In the genomic region with DNA sequence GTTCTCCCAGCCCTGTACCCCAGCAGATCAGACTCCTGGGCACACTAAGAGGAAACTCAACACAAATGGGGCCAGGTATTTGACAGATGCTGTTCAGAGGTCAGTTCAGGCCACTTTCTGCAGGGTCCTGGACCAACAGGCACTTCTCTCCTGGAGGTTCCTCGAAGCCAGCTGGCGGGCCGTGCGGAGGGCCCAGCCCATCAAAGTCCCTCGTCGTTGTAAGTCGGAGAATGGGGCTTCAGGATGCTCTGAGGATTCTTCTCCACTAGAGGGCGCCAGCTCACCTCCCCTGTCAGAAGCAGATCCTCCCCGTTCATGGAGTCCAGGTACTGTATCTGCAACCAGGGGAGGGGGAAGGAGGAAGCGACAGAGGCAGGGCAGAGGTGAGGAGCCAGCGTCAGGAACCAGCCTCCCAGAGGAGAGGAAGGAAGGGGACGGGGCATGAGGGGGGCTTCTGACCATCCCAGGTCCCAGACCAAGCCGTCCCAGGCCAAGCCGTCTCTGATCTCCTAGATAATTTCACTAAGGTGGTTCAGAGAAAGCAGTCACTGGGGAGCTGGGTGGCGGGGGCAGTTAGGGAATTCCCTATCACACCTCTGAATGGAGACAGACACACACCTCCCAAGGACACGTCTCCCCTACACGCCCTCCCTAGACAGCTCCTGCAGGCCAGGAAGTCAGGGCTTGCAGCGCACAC, we compare ENCODE assay signal across 1 cellular context.
TF ChIP-seq lines count a peak whose summit lies in the region.

No MANE protein-coding gene starts in this region.

TF ChIP-seq in HepG2, 621 proteins besides CTCF, POLR2A, EP300 and RAD21 (continued from another document and continues in another):
- TF ChIP-seq, protein P1, sequence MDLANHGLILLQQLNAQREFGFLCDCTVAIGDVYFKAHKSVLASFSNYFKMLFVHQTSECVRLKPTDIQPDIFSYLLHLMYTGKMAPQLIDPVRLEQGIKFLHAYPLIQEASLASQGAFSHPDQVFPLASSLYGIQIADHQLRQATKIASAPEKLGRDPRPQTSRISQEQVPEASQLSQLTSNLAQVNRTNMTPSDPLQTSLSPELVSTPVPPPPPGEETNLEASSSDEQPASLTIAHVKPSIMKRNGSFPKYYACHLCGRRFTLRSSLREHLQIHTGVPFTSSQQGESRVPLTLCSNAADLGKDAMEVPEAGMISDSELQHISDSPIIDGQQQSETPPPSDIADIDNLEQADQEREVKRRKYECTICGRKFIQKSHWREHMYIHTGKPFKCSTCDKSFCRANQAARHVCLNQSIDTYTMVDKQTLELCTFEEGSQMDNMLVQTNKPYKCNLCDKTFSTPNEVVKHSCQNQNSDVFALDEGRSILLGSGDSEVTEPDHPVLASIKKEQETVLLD (CRISPR knock-in tag; IDR thresholded peaks at IDR 0.05; ENCODE audit: low read depth) = no peak; the same call in 1 of the 2 replicates
- TF ChIP-seq, protein P2, sequence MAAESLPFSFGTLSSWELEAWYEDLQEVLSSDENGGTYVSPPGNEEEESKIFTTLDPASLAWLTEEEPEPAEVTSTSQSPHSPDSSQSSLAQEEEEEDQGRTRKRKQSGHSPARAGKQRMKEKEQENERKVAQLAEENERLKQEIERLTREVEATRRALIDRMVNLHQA (CRISPR knock-in tag; IDR thresholded peaks at IDR 0.05) = no peak
- peak; percentile 34; the same call in 1 of the 2 replicates for TF ChIP-seq ZNF3 (CRISPR knock-in tag; IDR thresholded peaks at IDR 0.05)
- TF ChIP-seq WIZ (CRISPR knock-in tag; IDR thresholded peaks at IDR 0.05) = no peak
- TF ChIP-seq, protein P3, sequence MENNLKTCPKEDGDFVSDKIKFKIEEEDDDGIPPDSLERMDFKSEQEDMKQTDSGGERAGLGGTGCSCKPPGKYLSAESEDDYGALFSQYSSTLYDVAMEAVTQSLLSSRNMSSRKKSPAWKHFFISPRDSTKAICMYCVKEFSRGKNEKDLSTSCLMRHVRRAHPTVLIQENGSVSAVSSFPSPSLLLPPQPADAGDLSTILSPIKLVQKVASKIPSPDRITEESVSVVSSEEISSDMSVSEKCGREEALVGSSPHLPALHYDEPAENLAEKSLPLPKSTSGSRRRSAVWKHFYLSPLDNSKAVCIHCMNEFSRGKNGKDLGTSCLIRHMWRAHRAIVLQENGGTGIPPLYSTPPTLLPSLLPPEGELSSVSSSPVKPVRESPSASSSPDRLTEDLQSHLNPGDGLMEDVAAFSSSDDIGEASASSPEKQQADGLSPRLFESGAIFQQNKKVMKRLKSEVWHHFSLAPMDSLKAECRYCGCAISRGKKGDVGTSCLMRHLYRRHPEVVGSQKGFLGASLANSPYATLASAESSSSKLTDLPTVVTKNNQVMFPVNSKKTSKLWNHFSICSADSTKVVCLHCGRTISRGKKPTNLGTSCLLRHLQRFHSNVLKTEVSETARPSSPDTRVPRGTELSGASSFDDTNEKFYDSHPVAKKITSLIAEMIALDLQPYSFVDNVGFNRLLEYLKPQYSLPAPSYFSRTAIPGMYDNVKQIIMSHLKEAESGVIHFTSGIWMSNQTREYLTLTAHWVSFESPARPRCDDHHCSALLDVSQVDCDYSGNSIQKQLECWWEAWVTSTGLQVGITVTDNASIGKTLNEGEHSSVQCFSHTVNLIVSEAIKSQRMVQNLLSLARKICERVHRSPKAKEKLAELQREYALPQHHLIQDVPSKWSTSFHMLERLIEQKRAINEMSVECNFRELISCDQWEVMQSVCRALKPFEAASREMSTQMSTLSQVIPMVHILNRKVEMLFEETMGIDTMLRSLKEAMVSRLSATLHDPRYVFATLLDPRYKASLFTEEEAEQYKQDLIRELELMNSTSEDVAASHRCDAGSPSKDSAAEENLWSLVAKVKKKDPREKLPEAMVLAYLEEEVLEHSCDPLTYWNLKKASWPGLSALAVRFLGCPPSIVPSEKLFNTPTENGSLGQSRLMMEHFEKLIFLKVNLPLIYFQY (CRISPR knock-in tag; IDR thresholded peaks at IDR 0.05; ENCODE audit: borderline replicate concordance) = peak; percentile 42; the same call in 1 of the 2 replicates
- TF ChIP-seq ZNF382 (CRISPR knock-in tag; IDR thresholded peaks at IDR 0.05; ENCODE audit: borderline replicate concordance) = no peak
- no peak for TF ChIP-seq PHF21A (CRISPR knock-in tag; IDR thresholded peaks at IDR 0.05)
- peak; percentile 76; the same call in 1 of the 2 replicates for TF ChIP-seq KMT2A (CRISPR knock-in tag; IDR thresholded peaks at IDR 0.05)
- no peak for TF ChIP-seq ESRRA (CRISPR knock-in tag; IDR thresholded peaks at IDR 0.05; ENCODE audit: low read depth)
- TF ChIP-seq ZNF737 (CRISPR knock-in tag; IDR thresholded peaks at IDR 0.05; ENCODE audit: borderline replicate concordance) = no peak
- TF ChIP-seq, protein P4, sequence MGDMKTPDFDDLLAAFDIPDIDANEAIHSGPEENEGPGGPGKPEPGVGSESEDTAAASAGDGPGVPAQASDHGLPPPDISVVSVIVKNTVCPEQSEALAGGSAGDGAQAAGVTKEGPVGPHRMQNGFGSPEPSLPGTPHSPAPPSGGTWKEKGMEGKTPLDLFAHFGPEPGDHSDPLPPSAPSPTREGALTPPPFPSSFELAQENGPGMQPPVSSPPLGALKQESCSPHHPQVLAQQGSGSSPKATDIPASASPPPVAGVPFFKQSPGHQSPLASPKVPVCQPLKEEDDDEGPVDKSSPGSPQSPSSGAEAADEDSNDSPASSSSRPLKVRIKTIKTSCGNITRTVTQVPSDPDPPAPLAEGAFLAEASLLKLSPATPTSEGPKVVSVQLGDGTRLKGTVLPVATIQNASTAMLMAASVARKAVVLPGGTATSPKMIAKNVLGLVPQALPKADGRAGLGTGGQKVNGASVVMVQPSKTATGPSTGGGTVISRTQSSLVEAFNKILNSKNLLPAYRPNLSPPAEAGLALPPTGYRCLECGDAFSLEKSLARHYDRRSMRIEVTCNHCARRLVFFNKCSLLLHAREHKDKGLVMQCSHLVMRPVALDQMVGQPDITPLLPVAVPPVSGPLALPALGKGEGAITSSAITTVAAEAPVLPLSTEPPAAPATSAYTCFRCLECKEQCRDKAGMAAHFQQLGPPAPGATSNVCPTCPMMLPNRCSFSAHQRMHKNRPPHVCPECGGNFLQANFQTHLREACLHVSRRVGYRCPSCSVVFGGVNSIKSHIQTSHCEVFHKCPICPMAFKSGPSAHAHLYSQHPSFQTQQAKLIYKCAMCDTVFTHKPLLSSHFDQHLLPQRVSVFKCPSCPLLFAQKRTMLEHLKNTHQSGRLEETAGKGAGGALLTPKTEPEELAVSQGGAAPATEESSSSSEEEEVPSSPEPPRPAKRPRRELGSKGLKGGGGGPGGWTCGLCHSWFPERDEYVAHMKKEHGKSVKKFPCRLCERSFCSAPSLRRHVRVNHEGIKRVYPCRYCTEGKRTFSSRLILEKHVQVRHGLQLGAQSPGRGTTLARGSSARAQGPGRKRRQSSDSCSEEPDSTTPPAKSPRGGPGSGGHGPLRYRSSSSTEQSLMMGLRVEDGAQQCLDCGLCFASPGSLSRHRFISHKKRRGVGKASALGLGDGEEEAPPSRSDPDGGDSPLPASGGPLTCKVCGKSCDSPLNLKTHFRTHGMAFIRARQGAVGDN (CRISPR knock-in tag; IDR thresholded peaks at IDR 0.05) = peak; percentile 75
- no peak for TF ChIP-seq CENPT (CRISPR knock-in tag; IDR thresholded peaks at IDR 0.05; ENCODE audit: low read depth)
- no peak for TF ChIP-seq SRSF4 (IDR thresholded peaks at IDR 0.05; ENCODE audit: low read depth, low read length, poor library complexity, severe bottlenecking)
- no peak for TF ChIP-seq MYNN (CRISPR knock-in tag; IDR thresholded peaks at IDR 0.05; ENCODE audit: low read depth)
- TF ChIP-seq YEATS2 (CRISPR knock-in tag; IDR thresholded peaks at IDR 0.05; ENCODE audit: borderline replicate concordance) = peak; percentile 76; the same call in 1 of the 2 replicates
- peak; percentile 50; the same call in 1 of the 2 replicates for TF ChIP-seq MEIS1 (CRISPR knock-in tag; IDR thresholded peaks at IDR 0.05; ENCODE audit: borderline replicate concordance)
- TF ChIP-seq ZNF775 (CRISPR knock-in tag; IDR thresholded peaks at IDR 0.05; ENCODE audit: borderline replicate concordance) = no peak
- TF ChIP-seq RARA (CRISPR knock-in tag; IDR thresholded peaks at IDR 0.05) = no peak; the same call in 1 of the 2 replicates
- peak; percentile 8; the same call in 1 of the 2 replicates for TF ChIP-seq DNMT1 (CRISPR knock-in tag; IDR thresholded peaks at IDR 0.05)
- no peak for TF ChIP-seq ZZZ3 (CRISPR knock-in tag; IDR thresholded peaks at IDR 0.05; ENCODE audit: borderline replicate concordance)
- peak; percentile 11; the same call in 1 of the 2 replicates for TF ChIP-seq ZNF768 (CRISPR knock-in tag; IDR thresholded peaks at IDR 0.05)
- TF ChIP-seq, protein P5, sequence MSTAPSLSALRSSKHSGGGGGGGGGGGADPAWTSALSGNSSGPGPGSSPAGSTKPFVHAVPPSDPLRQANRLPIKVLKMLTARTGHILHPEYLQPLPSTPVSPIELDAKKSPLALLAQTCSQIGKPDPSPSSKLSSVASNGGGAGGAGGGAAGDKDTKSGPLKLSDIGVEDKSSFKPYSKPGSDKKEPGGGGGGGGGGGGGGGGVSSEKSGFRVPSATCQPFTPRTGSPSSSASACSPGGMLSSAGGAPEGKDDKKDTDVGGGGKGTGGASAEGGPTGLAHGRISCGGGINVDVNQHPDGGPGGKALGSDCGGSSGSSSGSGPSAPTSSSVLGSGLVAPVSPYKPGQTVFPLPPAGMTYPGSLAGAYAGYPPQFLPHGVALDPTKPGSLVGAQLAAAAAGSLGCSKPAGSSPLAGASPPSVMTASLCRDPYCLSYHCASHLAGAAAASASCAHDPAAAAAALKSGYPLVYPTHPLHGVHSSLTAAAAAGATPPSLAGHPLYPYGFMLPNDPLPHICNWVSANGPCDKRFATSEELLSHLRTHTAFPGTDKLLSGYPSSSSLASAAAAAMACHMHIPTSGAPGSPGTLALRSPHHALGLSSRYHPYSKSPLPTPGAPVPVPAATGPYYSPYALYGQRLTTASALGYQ (CRISPR knock-in tag; IDR thresholded peaks at IDR 0.05) = no peak
- 0 out of 2 replicates have a peak, but pooled peaks have one; percentile 60 for TF ChIP-seq SRY (CRISPR knock-in tag; IDR thresholded peaks at IDR 0.05)
- no peak for TF ChIP-seq ZNF879 (CRISPR knock-in tag; IDR thresholded peaks at IDR 0.05)
- TF ChIP-seq RFXAP (CRISPR knock-in tag; IDR thresholded peaks at IDR 0.05; ENCODE audit: borderline replicate concordance) = no peak; the same call in 1 of the 2 replicates
- no peak for TF ChIP-seq U2AF1 (optimal IDR thresholded peaks at IDR 0.05; ENCODE audit: low read depth, low read length)
- TF ChIP-seq, protein P6, sequence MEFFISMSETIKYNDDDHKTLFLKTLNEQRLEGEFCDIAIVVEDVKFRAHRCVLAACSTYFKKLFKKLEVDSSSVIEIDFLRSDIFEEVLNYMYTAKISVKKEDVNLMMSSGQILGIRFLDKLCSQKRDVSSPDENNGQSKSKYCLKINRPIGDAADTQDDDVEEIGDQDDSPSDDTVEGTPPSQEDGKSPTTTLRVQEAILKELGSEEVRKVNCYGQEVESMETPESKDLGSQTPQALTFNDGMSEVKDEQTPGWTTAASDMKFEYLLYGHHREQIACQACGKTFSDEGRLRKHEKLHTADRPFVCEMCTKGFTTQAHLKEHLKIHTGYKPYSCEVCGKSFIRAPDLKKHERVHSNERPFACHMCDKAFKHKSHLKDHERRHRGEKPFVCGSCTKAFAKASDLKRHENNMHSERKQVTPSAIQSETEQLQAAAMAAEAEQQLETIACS (CRISPR knock-in tag; IDR thresholded peaks at IDR 0.05) = no peak
- TF ChIP-seq, protein P7, sequence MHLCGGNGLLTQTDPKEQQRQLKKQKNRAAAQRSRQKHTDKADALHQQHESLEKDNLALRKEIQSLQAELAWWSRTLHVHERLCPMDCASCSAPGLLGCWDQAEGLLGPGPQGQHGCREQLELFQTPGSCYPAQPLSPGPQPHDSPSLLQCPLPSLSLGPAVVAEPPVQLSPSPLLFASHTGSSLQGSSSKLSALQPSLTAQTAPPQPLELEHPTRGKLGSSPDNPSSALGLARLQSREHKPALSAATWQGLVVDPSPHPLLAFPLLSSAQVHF (CRISPR knock-in tag; IDR thresholded peaks at IDR 0.05) = no peak
- TF ChIP-seq, protein P8, sequence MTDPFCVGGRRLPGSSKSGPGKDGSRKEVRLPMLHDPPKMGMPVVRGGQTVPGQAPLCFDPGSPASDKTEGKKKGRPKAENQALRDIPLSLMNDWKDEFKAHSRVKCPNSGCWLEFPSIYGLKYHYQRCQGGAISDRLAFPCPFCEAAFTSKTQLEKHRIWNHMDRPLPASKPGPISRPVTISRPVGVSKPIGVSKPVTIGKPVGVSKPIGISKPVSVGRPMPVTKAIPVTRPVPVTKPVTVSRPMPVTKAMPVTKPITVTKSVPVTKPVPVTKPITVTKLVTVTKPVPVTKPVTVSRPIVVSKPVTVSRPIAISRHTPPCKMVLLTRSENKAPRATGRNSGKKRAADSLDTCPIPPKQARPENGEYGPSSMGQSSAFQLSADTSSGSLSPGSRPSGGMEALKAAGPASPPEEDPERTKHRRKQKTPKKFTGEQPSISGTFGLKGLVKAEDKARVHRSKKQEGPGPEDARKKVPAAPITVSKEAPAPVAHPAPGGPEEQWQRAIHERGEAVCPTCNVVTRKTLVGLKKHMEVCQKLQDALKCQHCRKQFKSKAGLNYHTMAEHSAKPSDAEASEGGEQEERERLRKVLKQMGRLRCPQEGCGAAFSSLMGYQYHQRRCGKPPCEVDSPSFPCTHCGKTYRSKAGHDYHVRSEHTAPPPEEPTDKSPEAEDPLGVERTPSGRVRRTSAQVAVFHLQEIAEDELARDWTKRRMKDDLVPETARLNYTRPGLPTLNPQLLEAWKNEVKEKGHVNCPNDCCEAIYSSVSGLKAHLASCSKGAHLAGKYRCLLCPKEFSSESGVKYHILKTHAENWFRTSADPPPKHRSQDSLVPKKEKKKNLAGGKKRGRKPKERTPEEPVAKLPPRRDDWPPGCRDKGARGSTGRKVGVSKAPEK (CRISPR knock-in tag; IDR thresholded peaks at IDR 0.05; ENCODE audit: borderline replicate concordance) = no peak
- TF ChIP-seq ZNF619 (CRISPR knock-in tag; IDR thresholded peaks at IDR 0.05) = 0 out of 2 replicates have a peak, but pooled peaks have one; percentile 23
- TF ChIP-seq, protein P9, sequence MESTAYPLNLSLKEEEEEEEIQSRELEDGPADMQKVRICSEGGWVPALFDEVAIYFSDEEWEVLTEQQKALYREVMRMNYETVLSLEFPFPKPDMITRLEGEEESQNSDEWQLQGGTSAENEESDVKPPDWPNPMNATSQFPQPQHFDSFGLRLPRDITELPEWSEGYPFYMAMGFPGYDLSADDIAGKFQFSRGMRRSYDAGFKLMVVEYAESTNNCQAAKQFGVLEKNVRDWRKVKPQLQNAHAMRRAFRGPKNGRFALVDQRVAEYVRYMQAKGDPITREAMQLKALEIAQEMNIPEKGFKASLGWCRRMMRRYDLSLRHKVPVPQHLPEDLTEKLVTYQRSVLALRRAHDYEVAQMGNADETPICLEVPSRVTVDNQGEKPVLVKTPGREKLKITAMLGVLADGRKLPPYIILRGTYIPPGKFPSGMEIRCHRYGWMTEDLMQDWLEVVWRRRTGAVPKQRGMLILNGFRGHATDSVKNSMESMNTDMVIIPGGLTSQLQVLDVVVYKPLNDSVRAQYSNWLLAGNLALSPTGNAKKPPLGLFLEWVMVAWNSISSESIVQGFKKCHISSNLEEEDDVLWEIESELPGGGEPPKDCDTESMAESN (CRISPR knock-in tag; conservative IDR thresholded peaks at IDR 0.05) = peak; percentile 24; the same call in 1 of the 2 replicates
- TF ChIP-seq, protein P10, sequence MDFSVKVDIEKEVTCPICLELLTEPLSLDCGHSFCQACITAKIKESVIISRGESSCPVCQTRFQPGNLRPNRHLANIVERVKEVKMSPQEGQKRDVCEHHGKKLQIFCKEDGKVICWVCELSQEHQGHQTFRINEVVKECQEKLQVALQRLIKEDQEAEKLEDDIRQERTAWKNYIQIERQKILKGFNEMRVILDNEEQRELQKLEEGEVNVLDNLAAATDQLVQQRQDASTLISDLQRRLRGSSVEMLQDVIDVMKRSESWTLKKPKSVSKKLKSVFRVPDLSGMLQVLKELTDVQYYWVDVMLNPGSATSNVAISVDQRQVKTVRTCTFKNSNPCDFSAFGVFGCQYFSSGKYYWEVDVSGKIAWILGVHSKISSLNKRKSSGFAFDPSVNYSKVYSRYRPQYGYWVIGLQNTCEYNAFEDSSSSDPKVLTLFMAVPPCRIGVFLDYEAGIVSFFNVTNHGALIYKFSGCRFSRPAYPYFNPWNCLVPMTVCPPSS (IDR thresholded peaks at IDR 0.05) = no peak
- TF ChIP-seq DMAP1 (CRISPR knock-in tag; IDR thresholded peaks at IDR 0.05) = no peak
- TF ChIP-seq SALL2 (CRISPR knock-in tag; IDR thresholded peaks at IDR 0.05) = peak; percentile 68; the same call in 1 of the 2 replicates
